17 cellular contexts compared by ENCODE assay signal in the genomic region with DNA sequence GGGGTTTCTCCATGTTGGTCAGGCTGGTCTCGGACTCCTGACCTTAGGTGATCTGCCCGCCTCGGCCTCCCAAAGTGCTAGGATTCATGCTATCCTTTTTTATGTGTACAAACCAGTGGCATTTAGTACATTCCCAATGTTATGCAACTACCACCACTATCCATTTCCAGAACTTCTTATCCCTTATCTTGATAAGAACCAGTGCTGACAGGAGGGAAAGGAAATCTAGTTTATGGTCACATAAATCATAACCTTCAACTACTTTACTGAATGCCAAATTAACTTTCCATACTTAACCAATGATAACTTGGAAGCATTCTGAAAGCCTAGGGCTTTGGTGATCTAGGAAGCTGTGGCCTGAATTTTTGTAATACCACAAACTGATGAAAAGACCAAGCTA.
DNase-seq lines count a peak whose midpoint lies in the region; ATAC-seq, FAIRE-seq and TF ChIP-seq lines count a peak whose summit lies in the region.
"Had no signal": no experiment of that assay in that cellular context is flagged by ENCODE, and none has a peak within 500 bp of the region (broad histone marks: within the 10 kb centered on the region; RNA-seq: fewer than 3 reads in every experiment).

No MANE protein-coding gene starts in this region.

- POLR2A ChIA-PET in HEK293T (lab: Yijun Ruan, JAX) = no interaction called here
- POLR2A ChIA-PET in SK-N-SH (lab: Yijun Ruan, JAX) = no interaction called here
- POLR2A ChIA-PET in endothelial cell of umbilical vein (lab: Charles Lee) = no interaction called here

- H3K27ac ChIP-seq in SK-N-SH (ENCODE audit: low read depth in 2 of 2, low read length in 1 of 2) (no peak overlapping the region), endothelial cell of umbilical vein (ENCODE audit: insufficient read depth, low read depth, low read length) (no peak overlapping the region)
- H3K27ac ChIP-seq: KMS-11, RWPE1, SJCRH30 had no signal

- TF ChIP-seq CTCF in SK-N-SH (IDR thresholded peaks at IDR 0.05) = no peak
- TF ChIP-seq CTCF in endothelial cell of umbilical vein (IDR thresholded peaks at IDR 0.05; ENCODE audit: extremely low read depth in 1 of 2, insufficient read depth in 1 of 2, low read depth in 1 of 2, low read length in 2 of 2) = no peak

- TF ChIP-seq RAD21 in SK-N-SH (IDR thresholded peaks at IDR 0.05; ENCODE audit: low read length) = no peak

- CTCF ChIA-PET in HEK293T (lab: Yijun Ruan, JAX) = interaction anchor here (0.6 kb wide), 1 partner anchor 369 kb away, joined by 6 read pairs; no protein-coding TSS in a partner anchor
- CTCF ChIA-PET in SK-N-SH (lab: Yijun Ruan, JAX) = interaction anchor here (1.5 kb wide), 1 partner anchor 17 kb away, joined by 7 read pairs; no protein-coding TSS in a partner anchor
- CTCF ChIA-PET in endothelial cell of umbilical vein (lab: Charles Lee) = interaction anchor here (0.7 to 1.1 kb wide), 2 partner anchors 10 to 17 kb away, joined by 3 to 4 read pairs; no protein-coding TSS in a partner anchor

- TF ChIP-seq EP300 in SK-N-SH (IDR thresholded peaks at IDR 0.05; ENCODE audit: borderline replicate concordance in 1 of 2, low read depth in 1 of 2, low read length in 1 of 2) = no peak

- DNase-seq in HEK293T (ENCODE audit: extremely low spot score) (no peak), SK-N-SH (no peak), endothelial cell of umbilical vein (ENCODE audit: low read depth, low spot score) (peak; percentile 74), NCI-H510A (lab: John Stamatoyannopoulos, UW) (no peak), NCI-H2081 (lab: John Stamatoyannopoulos, UW) (no peak), anterior cingulate cortex (lab: John Stamatoyannopoulos, UW) (no peak)
- DNase-seq: ACHN, H9, NCI-H1048, NCI-H1436 treated with DMSO at 0.1 percent for 48 hours, NCI-H2029 treated with DMSO at 0.1 percent for 48 hours, NCI-H524, SJCRH30 had no signal

- 98% methylated on average over 3 of the region's 3 CpGs for WGBS in SK-N-SH (ENCODE audit: low lambda C conversion rate)

- dilution Hi-C loops in endothelial cell of umbilical vein (cut with MboI; ENCODE audit: extremely low pct_ligation_motif_present, low sequenced_read_pairs) = no loop called here

- no peak for TF ChIP-seq POLR2A in endothelial cell of umbilical vein (IDR thresholded peaks at IDR 0.05; ENCODE audit: low read depth, low read length)

- no peaks in the 10 kb centered on the region for H3K9me1 ChIP-seq in endothelial cell of umbilical vein (replicated peaks; ENCODE audit: control insufficient read depth, extremely low read depth, insufficient read depth, low read length)

- H3K79me2 ChIP-seq in SK-N-SH (ENCODE audit: insufficient read depth) = no peaks in the 10 kb centered on the region
- no peaks in the 10 kb centered on the region for H3K79me2 ChIP-seq in endothelial cell of umbilical vein (ENCODE audit: control insufficient read depth, insufficient read depth, low read length)

- ATAC-seq in HG03095 (IDR thresholded peaks at IDR 0.05; ENCODE audit: unreplicated experiment) = no peak
- ATAC-seq: GM12878 had no signal

- H3K9ac ChIP-seq in SK-N-SH (no peak overlapping the region), endothelial cell of umbilical vein (replicated peaks; ENCODE audit: extremely low read depth, insufficient read depth, low read length) (no peak overlapping the region)
- H3K9ac ChIP-seq: KMS-11 had no signal

- H3F3A ChIP-seq in SK-N-SH (replicated peaks; ENCODE audit: insufficient read depth) = peaks cover 12% of the 10 kb centered on the region

- no peak for FAIRE-seq in endothelial cell of umbilical vein (lab: Jason Lieb, UNC)
- FAIRE-seq: GM12878 had no signal

- H3K9me2 ChIP-seq in SK-N-SH = no peaks in the 10 kb centered on the region

- no TSS peak for BruUV-seq in endothelial cell of umbilical vein (replicated peaks; lab: Mats Ljungman, UMichigan)

- peaks cover 0 to 4% of the 10 kb centered on the region in 2 experiments; a peak in 3 of 4 replicates for H3K4me1 ChIP-seq in SK-N-SH (ENCODE audit: control insufficient read depth in 1 of 2, insufficient read depth in 2 of 2, low read depth in 1 of 2, low read length in 1 of 2)
- peaks cover under 1% of the 10 kb centered on the region for H3K4me1 ChIP-seq in endothelial cell of umbilical vein (ENCODE audit: control insufficient read depth, extremely low read depth, insufficient read depth, low read length)
- H3K4me1 ChIP-seq: SJCRH30 had no signal

- H3K4me2 ChIP-seq in SK-N-SH = no peak overlapping the region
- H3K4me2 ChIP-seq in endothelial cell of umbilical vein (ENCODE audit: insufficient read depth, low read length) = no peak overlapping the region
- H3K4me2 ChIP-seq: KMS-11 had no signal

- H3K36me3 ChIP-seq in SK-N-SH (replicated peaks in 1 of 2; ENCODE audit: control insufficient read depth in 1 of 2, insufficient read depth in 2 of 2, low read length in 1 of 2) (peaks cover 13 to 20% of the 10 kb centered on the region in 2 experiments), endothelial cell of umbilical vein (ENCODE audit: control insufficient read depth in 2 of 2, extremely low read depth in 1 of 2, insufficient read depth in 2 of 2, low read length in 2 of 2) (peaks cover 0 to 2% of the 10 kb centered on the region in 2 experiments)
- H3K36me3 ChIP-seq: SJCRH30 had no signal

- intact Hi-C loops in endothelial cell of umbilical vein (cut with micrococcal nuclease) = no loop called here

- no peaks in the 10 kb centered on the region for H3K9me3 ChIP-seq in SK-N-SH
- H3K9me3 ChIP-seq in endothelial cell of umbilical vein (replicated peaks; ENCODE audit: control insufficient read depth, insufficient read depth, low read length) = no peaks in the 10 kb centered on the region
- H3K9me3 ChIP-seq: SJCRH30 had no signal

- H2AFZ ChIP-seq in SK-N-SH (ENCODE audit: low read depth) = no peak overlapping the region
- H2AFZ ChIP-seq in endothelial cell of umbilical vein (ENCODE audit: low read depth, low read length) = no peak overlapping the region

- no peaks in the 10 kb centered on the region for H3K27me3 ChIP-seq in SK-N-SH (ENCODE audit: insufficient read depth)
- H3K27me3 ChIP-seq in endothelial cell of umbilical vein (ENCODE audit: control insufficient read depth in 2 of 2, insufficient read depth in 2 of 2, low read length in 2 of 2) = no peaks in the 10 kb centered on the region
- H3K27me3 ChIP-seq: SJCRH30 had no signal

- no peak overlapping the region for H3K4me3 ChIP-seq in SK-N-SH (ENCODE audit: low read depth in 2 of 2, low read length in 1 of 2)
- H3K4me3 ChIP-seq in endothelial cell of umbilical vein (replicated peaks in 1 of 3; ENCODE audit: insufficient read depth in 1 of 3, low read depth in 1 of 3, low read length in 3 of 3) = no peak overlapping the region
- H3K4me3 ChIP-seq: GM12878, SJCRH30 had no signal

- H4K20me1 ChIP-seq in SK-N-SH (ENCODE audit: insufficient read depth) (no peaks in the 10 kb centered on the region), endothelial cell of umbilical vein (replicated peaks; ENCODE audit: control insufficient read depth, extremely low read depth, insufficient read depth, low read length) (no peaks in the 10 kb centered on the region)

TF ChIP-seq in HEK293T, 16 proteins besides CTCF, POLR2A, EP300 and RAD21:
- no peak for TF ChIP-seq FOXM1 (IDR thresholded peaks at IDR 0.05; ENCODE audit: borderline replicate concordance)
- TF ChIP-seq PKNOX1 (IDR thresholded peaks at IDR 0.05) = peak; percentile 32; the same call in 1 of the 2 replicates
- TF ChIP-seq FOXA1 (IDR thresholded peaks at IDR 0.05) = no peak
- no peak for TF ChIP-seq NFRKB (IDR thresholded peaks at IDR 0.05)
- no peak for TF ChIP-seq SP1 (IDR thresholded peaks at IDR 0.05)

TF ChIP-seq in SK-N-SH, 30 proteins besides CTCF, POLR2A, EP300 and RAD21 (continues in another document):
- TF ChIP-seq SMC3 (IDR thresholded peaks at IDR 0.05; ENCODE audit: low read depth, low read length) (no peak), TCF12 (IDR thresholded peaks at IDR 0.05) (peak; percentile 76), POLR2AphosphoS5 (IDR thresholded peaks at IDR 0.05; ENCODE audit: low read depth, low read length) (peak; percentile 70; the same call in 1 of the 2 replicates), FOXJ3 (CRISPR knock-in tag; IDR thresholded peaks at IDR 0.05) (no peak), JUND (IDR thresholded peaks at IDR 0.05) (peak; percentile 42), TEAD4 (IDR thresholded peaks at IDR 0.05; ENCODE audit: borderline replicate concordance, insufficient read depth) (peak; percentile 39; the same call in 1 of the 2 replicates), MEF2A (IDR thresholded peaks at IDR 0.05; ENCODE audit: borderline replicate concordance, low read depth) (no peak)
- TF ChIP-seq, protein P1, sequence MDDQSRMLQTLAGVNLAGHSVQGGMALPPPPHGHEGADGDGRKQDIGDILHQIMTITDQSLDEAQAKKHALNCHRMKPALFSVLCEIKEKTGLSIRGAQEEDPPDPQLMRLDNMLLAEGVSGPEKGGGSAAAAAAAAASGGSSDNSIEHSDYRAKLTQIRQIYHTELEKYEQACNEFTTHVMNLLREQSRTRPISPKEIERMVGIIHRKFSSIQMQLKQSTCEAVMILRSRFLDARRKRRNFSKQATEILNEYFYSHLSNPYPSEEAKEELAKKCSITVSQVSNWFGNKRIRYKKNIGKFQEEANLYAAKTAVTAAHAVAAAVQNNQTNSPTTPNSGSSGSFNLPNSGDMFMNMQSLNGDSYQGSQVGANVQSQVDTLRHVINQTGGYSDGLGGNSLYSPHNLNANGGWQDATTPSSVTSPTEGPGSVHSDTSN (IDR thresholded peaks at IDR 0.05) = peak; percentile 84

TF ChIP-seq in endothelial cell of umbilical vein, 7 proteins besides CTCF, POLR2A, EP300 and RAD21:
- TF ChIP-seq, protein P2, sequence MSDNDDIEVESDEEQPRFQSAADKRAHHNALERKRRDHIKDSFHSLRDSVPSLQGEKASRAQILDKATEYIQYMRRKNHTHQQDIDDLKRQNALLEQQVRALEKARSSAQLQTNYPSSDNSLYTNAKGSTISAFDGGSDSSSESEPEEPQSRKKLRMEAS (IDR thresholded peaks at IDR 0.05; ENCODE audit: insufficient read depth, insufficient read length) = no peak
- TF ChIP-seq GATA2 (IDR thresholded peaks at IDR 0.05; ENCODE audit: insufficient read depth, insufficient read length, low read depth, low read length) (no peak), FOS (IDR thresholded peaks at IDR 0.05; ENCODE audit: borderline replicate concordance, insufficient read depth, low read length) (no peak), MYC (IDR thresholded peaks at IDR 0.05; ENCODE audit: low read depth, low read length) (no peak), POLR2AphosphoS5 (IDR thresholded peaks at IDR 0.05; ENCODE audit: insufficient read depth, low read depth, low read length) (no peak), EZH2 (IDR thresholded peaks at IDR 0.05; ENCODE audit: borderline replicate concordance, low read depth, low read length, severe bottlenecking) (no peak), JUN (IDR thresholded peaks at IDR 0.05; ENCODE audit: borderline replicate concordance, insufficient read depth, insufficient read length, low read depth) (no peak)
